Comparison of ENCODE assay signal across 15 cellular contexts in the genomic region with DNA sequence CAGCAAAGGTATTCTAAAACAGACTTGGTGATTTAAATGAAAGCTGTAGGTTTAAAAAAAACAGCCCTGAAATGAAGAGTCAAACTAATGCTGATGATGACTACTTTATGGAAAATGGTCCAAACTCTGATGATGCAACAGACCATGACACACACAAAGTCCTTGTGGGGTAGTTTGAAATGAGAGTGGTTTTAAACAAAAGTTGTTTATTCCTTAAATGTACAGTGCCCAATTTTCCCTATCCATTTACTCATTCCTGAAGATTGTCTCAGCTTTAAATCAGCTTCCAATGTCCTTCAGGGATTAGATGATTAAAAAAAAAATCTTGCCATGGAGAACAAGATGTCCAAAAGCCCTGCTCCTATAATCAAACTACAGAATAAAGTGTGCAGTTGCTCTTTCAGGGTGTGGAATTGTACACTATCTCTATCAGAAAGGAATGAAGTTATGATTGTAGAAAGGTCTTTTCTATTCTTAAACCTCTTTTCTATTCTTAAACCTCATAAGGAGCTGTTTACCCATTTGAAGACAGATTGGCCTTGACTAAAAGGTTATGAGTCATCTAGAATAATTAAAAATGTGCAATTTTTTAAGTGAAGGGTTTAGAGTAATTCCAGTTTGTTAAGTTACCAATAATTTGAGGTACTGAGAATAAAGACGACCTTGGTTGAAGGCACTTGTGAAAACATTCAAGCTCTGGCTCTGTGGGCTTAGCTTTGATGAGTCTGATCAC.
DNase-seq lines count a peak whose midpoint lies in the region; ATAC-seq and TF ChIP-seq lines count a peak whose summit lies in the region.
"Had no signal": no experiment of that assay in that cellular context is flagged by ENCODE, and none has a peak within 500 bp of the region (broad histone marks: within the 10 kb centered on the region; RNA-seq: fewer than 3 reads in every experiment).

No MANE protein-coding gene starts in this region.

- H3K27ac Mint-ChIP-seq in stimulated activated naive CD8-positive, alpha-beta T cell treated with anti-CD3 and anti-CD28 coated beads, Interleukin-15, amount 100 ng/mL, for 72 hours: peak overlapping the region in 1 of 2 donors; percentile 8
- H3K27ac Mint-ChIP-seq: natural killer cell treated with Interleukin-12 subunit alpha and Interleukin-12 subunit beta and Interleukin-15 and Interleukin-18, amount 100 ng/mL, for 72 hours had no signal

- DNase-seq in AG08396 (ENCODE audit: low spot score) (peak; percentile 47), HT1080 (ENCODE audit: low read depth) (peak; percentile 40), choroid plexus epithelial cell (ENCODE audit: low read depth) (peak; percentile 84), DMS79 treated with DMSO at 0.1 percent for 48 hours (lab: John Stamatoyannopoulos, UW) (no peak), middle frontal gyrus (ENCODE audit: extremely low spot score, low spot score) (no peak)
- no peak for DNase-seq in stimulated activated naive CD8-positive, alpha-beta T cell treated with anti-CD3 and anti-CD28 coated beads, Interleukin-15, amount 100 ng/mL, for 72 hours
- DNase-seq: activated CD4-positive, alpha-beta T cell treated with anti-CD3 and anti-CD28 coated beads for 1 hour; activated gamma-delta T cell treated with Interleukin-2 at 50 U/mL for 16 hours; effector memory CD4-positive, alpha-beta T cell; NCI-H510A treated with DMSO at 0.1 percent for 48 hours; stimulated activated CD4-positive, alpha-beta T cell treated with anti-CD3 and anti-CD28 coated beads, Interleukin-15, amount 100 ng/mL, for 24 hours had no signal

- no peaks in the 10 kb centered on the region for H3K27me3 Mint-ChIP-seq in stimulated activated naive CD8-positive, alpha-beta T cell treated with anti-CD3 and anti-CD28 coated beads, Interleukin-15, amount 100 ng/mL, for 72 hours
- H3K27me3 Mint-ChIP-seq: natural killer cell treated with Interleukin-12 subunit alpha and Interleukin-12 subunit beta and Interleukin-15 and Interleukin-18, amount 100 ng/mL, for 72 hours had no signal

- no peak for TF ChIP-seq CTCF in choroid plexus epithelial cell (conservative IDR thresholded peaks at IDR 0.05; ENCODE audit: low read depth, low read length)

- ATAC-seq in stimulated activated naive CD8-positive, alpha-beta T cell treated with anti-CD3 and anti-CD28 coated beads, Interleukin-15, amount 100 ng/mL, for 72 hours: no peak
- ATAC-seq in HG03280 (IDR thresholded peaks at IDR 0.05; ENCODE audit: unreplicated experiment): no peak
- ATAC-seq: natural killer cell treated with Interleukin-12 subunit alpha and Interleukin-12 subunit beta and Interleukin-15 and Interleukin-18, amount 100 ng/mL, for 72 hours had no signal

- H3K4me3 ChIP-seq in choroid plexus epithelial cell (ENCODE audit: low read depth, low read length): no peak overlapping the region
- no peak overlapping the region for H3K4me3 ChIP-seq in muscle layer of colon (ENCODE audit: low read depth in 1 of 2, low read length in 2 of 2)
- H3K4me3 ChIP-seq: SJSA1 had no signal

- peak overlapping the region; percentile 4 for H3K27ac ChIP-seq in muscle layer of colon (ENCODE audit: low read depth, low read length)
- H3K27ac ChIP-seq: SJSA1 had no signal

- peaks cover 9% of the 10 kb centered on the region for H3K36me3 ChIP-seq in muscle layer of colon (ENCODE audit: insufficient read depth, low read length)

- peaks cover 7% of the 10 kb centered on the region for H3K4me1 Mint-ChIP-seq in stimulated activated naive CD8-positive, alpha-beta T cell treated with anti-CD3 and anti-CD28 coated beads, Interleukin-15, amount 100 ng/mL, for 72 hours

- peaks cover 62% of the 10 kb centered on the region for H3K4me1 ChIP-seq in muscle layer of colon (ENCODE audit: insufficient read depth, low read length)

- no peaks in the 10 kb centered on the region for H3K27me3 ChIP-seq in muscle layer of colon (ENCODE audit: control insufficient read depth in 1 of 2, insufficient read depth in 2 of 2, low read length in 2 of 2)
- H3K27me3 ChIP-seq: SJSA1 had no signal

- no peak overlapping the region for H3K9ac ChIP-seq in muscle layer of colon (ENCODE audit: low read length)

- no peaks in the 10 kb centered on the region for H3K9me3 Mint-ChIP-seq in stimulated activated naive CD8-positive, alpha-beta T cell treated with anti-CD3 and anti-CD28 coated beads, Interleukin-15, amount 100 ng/mL, for 72 hours
- H3K9me3 Mint-ChIP-seq: natural killer cell treated with Interleukin-12 subunit alpha and Interleukin-12 subunit beta and Interleukin-15 and Interleukin-18, amount 100 ng/mL, for 72 hours had no signal

- H3K9me3 ChIP-seq in muscle layer of colon (ENCODE audit: low read length): no peaks in the 10 kb centered on the region
- H3K9me3 ChIP-seq: SJSA1 had no signal

- H3K4me3 Mint-ChIP-seq in stimulated activated naive CD8-positive, alpha-beta T cell treated with anti-CD3 and anti-CD28 coated beads, Interleukin-15, amount 100 ng/mL, for 72 hours: no peak overlapping the region
- H3K4me3 Mint-ChIP-seq: natural killer cell treated with Interleukin-12 subunit alpha and Interleukin-12 subunit beta and Interleukin-15 and Interleukin-18, amount 100 ng/mL, for 72 hours had no signal

Comparison
In these comparisons a context has a peak if more than half of its experiments do, and no peak if none do; other contexts are left out.
1. DNase-seq: peak in AG08396 (single experiment), HT1080 (single experiment) and choroid plexus epithelial cell (single experiment); none in DMS79 treated with DMSO at 0.1 percent for 48 hours (single experiment), middle frontal gyrus (single experiment) and stimulated activated naive CD8-positive, alpha-beta T cell treated with anti-CD3 and anti-CD28 coated beads, Interleukin-15, amount 100 ng/mL, for 72 hours (0 of 2).